Comparison of ENCODE assay signal across 8 cellular contexts in genomic region chr10:97498841-97499560, GRCh38. TPM values are rescaled to one million over a fixed set of nuclear protein-coding genes. Genes with fewer than 3 reads are reported as not detected.
DNase-seq lines count a peak whose midpoint lies in the region; ATAC-seq and TF ChIP-seq lines count a peak whose summit lies in the region.

Gene UBTD1, plus strand, starts transcription at chr10:97498924. Its CDS starts 280 bp downstream, at chr10:97499204.

- TF ChIP-seq EP300 in sigmoid colon (IDR thresholded peaks at IDR 0.05), result no peak

- H3K27me3 ChIP-seq in GM06990 (replicated peaks; ENCODE audit: control insufficient read depth, insufficient read depth, low read length) (peaks cover 6% of the 10 kb centered on the region), brain microvascular endothelial cell (replicated peaks) (no peaks in the 10 kb centered on the region), iPS-18a (ENCODE audit: control insufficient read depth, insufficient read depth, low read length) (peaks cover 27% of the 10 kb centered on the region), sigmoid colon (no peaks in the 10 kb centered on the region)

- H3K9me3 ChIP-seq in iPS-18a (ENCODE audit: control insufficient read depth, low read depth, low read length) (no peaks in the 10 kb centered on the region), sigmoid colon (no peaks in the 10 kb centered on the region)

- peak within 1 kb of the TSS; percentile 77 for H3K27ac ChIP-seq in brain microvascular endothelial cell
- H3K27ac ChIP-seq in iPS-18a (ENCODE audit: low read length), result peak within 1 kb of the TSS; percentile 63
- H3K27ac ChIP-seq in sigmoid colon, result peak within 1 kb of the TSS; percentile 89 to 96 (median 94)

- in situ Hi-C loops in brain microvascular endothelial cell (cut with HindIII; ENCODE audit: low pct_ligation_motif_present, low sequenced_read_pairs), result no loop called here

- TF ChIP-seq POLR2A in sigmoid colon (IDR thresholded peaks at IDR 0.05), result peak in 1 of 2 donors; percentile 46

- H3K4me1 ChIP-seq in iPS-18a (ENCODE audit: control insufficient read depth, low read depth, low read length) (peaks cover 18% of the 10 kb centered on the region), sigmoid colon (peaks cover 0 to 45% (median 39%) of the 10 kb centered on the region in 4 donors)

- intact Hi-C loops in sigmoid colon (cut with DNase I), result loop anchor here (2.0 to 5.0 kb wide), 5 partner anchors 37 to 188 kb away; partner anchors contain the start of genes AVPI1, EXOSC1, MORN4 and PGAM1

- H3K36me3 ChIP-seq in GM06990 (ENCODE audit: control insufficient read depth, insufficient read depth, low read length) (no peaks in the 10 kb centered on the region), brain microvascular endothelial cell (replicated peaks) (no peaks in the 10 kb centered on the region), iPS-18a (ENCODE audit: control insufficient read depth, low read depth, low read length) (no peaks in the 10 kb centered on the region), sigmoid colon (no peaks in the 10 kb centered on the region)

- no peak for TF ChIP-seq CTCF in GM06990 (IDR thresholded peaks at IDR 0.05; ENCODE audit: insufficient read depth, low read length, poor library complexity, severe bottlenecking)
- TF ChIP-seq CTCF in brain microvascular endothelial cell (IDR thresholded peaks at IDR 0.05; ENCODE audit: low read depth, low read length, missing control alignments), result peak; percentile 20
- no peak for TF ChIP-seq CTCF in sigmoid colon (IDR thresholded peaks at IDR 0.05)

- H3K9ac ChIP-seq in iPS-18a (ENCODE audit: low read length), result peak within 1 kb of the TSS; percentile 88

- DNase-seq in GM06990 (ENCODE audit: extremely low read depth, insufficient read length) (peak; percentile 45), T-helper 1 cell (peak in 4 of 5 donors; percentile 11 to 26 (median 16)), brain microvascular endothelial cell (no peak), sigmoid colon (peak; percentile 84), NCI-H1694 treated with DMSO at 0.1 percent for 48 hours (lab: John Stamatoyannopoulos, UW) (no peak)

- peak; percentile 2 for ATAC-seq in HG03103 (IDR thresholded peaks at IDR 0.05; ENCODE audit: low read depth, unreplicated experiment)
- ATAC-seq in GM21529 (IDR thresholded peaks at IDR 0.05; ENCODE audit: unreplicated experiment), result no peak

- 0% methylated on average over 66 of the region's 66 CpGs for WGBS in sigmoid colon, 2 donors

- H3K4me3 ChIP-seq in GM06990 (replicated peaks; ENCODE audit: low read depth, low read length) (peak within 1 kb of the TSS; percentile 99), brain microvascular endothelial cell (ENCODE audit: low read depth, low read length) (peak within 1 kb of the TSS; percentile 98), iPS-18a (ENCODE audit: low read length) (peak within 1 kb of the TSS; percentile 97), sigmoid colon (peak within 1 kb of the TSS; percentile 69 to 92 (median 83))

RNA-seq across cellular contexts. Expression of gene UBTD1, which starts in this region (rescaled TPM):
- 1 to 10 TPM; 4.3 to 7.9 (median 7.4) TPM for total RNA-seq in sigmoid colon
- 1 to 10 TPM; 2.3 to 5.9 (median 5.4) TPM for polyA plus RNA-seq in sigmoid colon

Comparison
In these comparisons a context has a peak if more than half of its experiments do, and no peak if none do; other contexts are left out.
1. DNase-seq: peak in GM06990 (single experiment), T-helper 1 cell (4 of 5) and sigmoid colon (single experiment); none in brain microvascular endothelial cell (single experiment) and NCI-H1694 treated with DMSO at 0.1 percent for 48 hours (single experiment).
2. Peak in every context shown above with its lines, with median percentiles within 50 percentile points of each other: H3K4me3 ChIP-seq and H3K27ac ChIP-seq.